18 cellular contexts compared by ENCODE assay signal in the genomic region with DNA sequence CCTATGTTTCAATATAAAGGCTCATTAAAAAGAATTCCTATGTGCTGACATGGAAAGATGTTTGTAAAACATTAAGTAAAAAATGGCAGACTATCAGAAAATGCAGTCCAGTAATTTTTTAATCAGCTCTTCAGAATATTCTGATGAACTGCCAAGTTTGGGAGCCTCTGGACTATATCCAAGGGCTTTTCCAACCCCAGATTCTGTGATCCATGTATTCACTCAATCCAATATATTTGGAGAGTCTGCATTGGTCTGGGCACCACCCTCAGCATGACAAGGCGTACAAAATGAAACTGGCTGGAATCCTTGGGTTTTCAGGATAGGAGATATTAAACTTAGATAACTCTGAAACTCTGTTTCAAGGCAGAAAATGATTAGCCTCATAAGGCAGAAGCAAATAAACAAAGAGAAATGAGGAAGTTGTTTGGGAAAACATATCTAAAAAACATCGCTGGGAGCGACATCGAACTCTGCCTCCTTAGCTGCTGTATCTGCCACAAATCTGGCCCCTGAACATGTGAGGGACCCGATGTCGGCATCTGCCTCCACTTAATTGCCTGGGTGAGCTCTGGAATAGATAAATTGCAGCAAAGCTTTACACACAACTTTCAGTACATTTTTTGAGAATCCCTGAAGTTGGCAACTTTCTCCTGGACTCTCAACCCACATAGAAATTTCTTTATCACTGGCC. TPM values are rescaled to one million over a fixed set of nuclear protein-coding genes. Genes with fewer than 3 reads are reported as not detected.
A peak's percentile ranks its signal among the peaks of the same experiment; 100 is the strongest.
DNase-seq lines count a peak whose midpoint lies in the region; ATAC-seq and TF ChIP-seq lines count a peak whose summit lies in the region.
"Had no signal": no experiment of that assay in that cellular context is flagged by ENCODE, and none has a peak within 500 bp of the region (broad histone marks: within the 10 kb centered on the region; RNA-seq: fewer than 3 reads in every experiment).

No MANE protein-coding gene starts in this region.

- peak in 1 of 2 donors; percentile 68 for TF ChIP-seq POLR2A in adrenal gland (IDR thresholded peaks at IDR 0.05)

- peak overlapping the region; percentile 16 for H3K4me2 ChIP-seq in hepatocyte

- 31 to 50% (median 36%) methylated on average over 6 of the region's 6 CpGs for WGBS in adrenal gland, 4 donors
- 72% methylated on average over 6 of the region's 6 CpGs for WGBS in hepatocyte (ENCODE audit: low lambda C conversion rate, missing lambda C conversion rate)

- H3K36me3 ChIP-seq in adrenal gland (replicated peaks in 1 of 2) = no peaks in the 10 kb centered on the region
- no peaks in the 10 kb centered on the region for H3K36me3 ChIP-seq in hepatocyte (replicated peaks; ENCODE audit: insufficient read depth, low read depth)
- no peaks in the 10 kb centered on the region for H3K36me3 ChIP-seq in thoracic aorta

- H3K4me3 Mint-ChIP-seq in activated naive CD8-positive, alpha-beta T cell treated with anti-CD3 and anti-CD28 coated beads, Interleukin-2, amount 50 U/mL, for 24 hours = no peak overlapping the region
- no peak overlapping the region for H3K4me3 Mint-ChIP-seq in natural killer cell
- H3K4me3 Mint-ChIP-seq: activated CD4-positive, alpha-beta memory T cell treated with anti-CD3 and anti-CD28 coated beads, Interleukin-2, amount 10 ng/mL, durations not matched to agents 7 days and 5 days; IgD-negative memory B cell; natural killer cell treated with Interleukin-12 subunit alpha and Interleukin-12 subunit beta and Interleukin-15 and Interleukin-18, amount 100 ng/mL, for 72 hours had no signal

- H3K4me1 Mint-ChIP-seq in activated naive CD8-positive, alpha-beta T cell treated with anti-CD3 and anti-CD28 coated beads, Interleukin-2, amount 50 U/mL, for 24 hours = no peaks in the 10 kb centered on the region
- no peaks in the 10 kb centered on the region for H3K4me1 Mint-ChIP-seq in natural killer cell

- peak; percentile 35 for DNase-seq in NCI-H2029 treated with DMSO at 0.1 percent for 48 hours (lab: John Stamatoyannopoulos, UW)
- no peak for DNase-seq in NCI-H2029 (lab: John Stamatoyannopoulos, UW)
- peak; percentile 38 to 75 (median 62) for DNase-seq in adrenal gland
- no peak for DNase-seq in hepatocyte (ENCODE audit: low spot score)
- DNase-seq in thoracic aorta (ENCODE audit: low spot score) = no peak
- DNase-seq in activated CD8-positive, alpha-beta memory T cell treated with anti-CD3 and anti-CD28 coated beads, Interleukin-2, amount 50 U/mL, for 48 hours = no peak
- no peak for DNase-seq in activated naive CD8-positive, alpha-beta T cell treated with anti-CD3 and anti-CD28 coated beads, Interleukin-2, amount 50 U/mL, for 24 hours
- DNase-seq in natural killer cell = no peak
- DNase-seq: activated CD4-positive, alpha-beta memory T cell treated with anti-CD3 and anti-CD28 coated beads, Interleukin-2, amount 10 ng/mL, durations not matched to agents 7 days and 5 days; anterior cingulate cortex; left cardiac atrium; NCI-H1694 treated with DMSO at 0.1 percent for 48 hours; stimulated activated naive CD4-positive, alpha-beta T cell treated with Interleukin-2 at 50 U/mL for 16 hours had no signal

- H3K4me3 ChIP-seq in adrenal gland = peak overlapping the region in 1 of 4 donors; percentile 48
- H3K4me3 ChIP-seq in hepatocyte = no peak overlapping the region
- H3K4me3 ChIP-seq in thoracic aorta = peak overlapping the region; percentile 37

- no peak overlapping the region for H2AFZ ChIP-seq in hepatocyte

- H3K9me3 ChIP-seq in adrenal gland (replicated peaks in 1 of 3) = no peaks in the 10 kb centered on the region
- H3K9me3 ChIP-seq in hepatocyte (ENCODE audit: low read depth) = no peaks in the 10 kb centered on the region
- no peaks in the 10 kb centered on the region for H3K9me3 ChIP-seq in thoracic aorta

- no peak overlapping the region for H3K27ac Mint-ChIP-seq in activated naive CD8-positive, alpha-beta T cell treated with anti-CD3 and anti-CD28 coated beads, Interleukin-2, amount 50 U/mL, for 24 hours
- no peak overlapping the region for H3K27ac Mint-ChIP-seq in natural killer cell
- H3K27ac Mint-ChIP-seq: activated CD4-positive, alpha-beta memory T cell treated with anti-CD3 and anti-CD28 coated beads, Interleukin-2, amount 10 ng/mL, durations not matched to agents 7 days and 5 days; activated T-helper 2 cell treated with anti-CD3 and anti-CD28 coated beads, Interferon-gamma antibody, Interleukin-2, Interleukin-4, amounts not matched to agents 10 μg/mL and 5 μg/mL and 100 μg/mL, durations not matched to agents 14 hours and 24 hours and 36 hours; IgD-negative memory B cell; natural killer cell treated with Interleukin-12 subunit alpha and Interleukin-12 subunit beta and Interleukin-15 and Interleukin-18, amount 100 ng/mL, for 72 hours had no signal

- H3K27me3 Mint-ChIP-seq in activated naive CD8-positive, alpha-beta T cell treated with anti-CD3 and anti-CD28 coated beads, Interleukin-2, amount 50 U/mL, for 24 hours = peaks cover 28% of the 10 kb centered on the region
- H3K27me3 Mint-ChIP-seq in natural killer cell (ENCODE audit: low read depth in 2 of 2) = peaks cover 19 to 44% of the 10 kb centered on the region in 2 donors

- H3K79me2 ChIP-seq in hepatocyte = no peaks in the 10 kb centered on the region

- no peaks in the 10 kb centered on the region for H3K9me2 ChIP-seq in hepatocyte (replicated peaks; ENCODE audit: insufficient read depth)

- no peaks in the 10 kb centered on the region for H3K36me3 Mint-ChIP-seq in activated naive CD8-positive, alpha-beta T cell treated with anti-CD3 and anti-CD28 coated beads, Interleukin-2, amount 50 U/mL, for 24 hours (ENCODE audit: low read depth)
- H3K36me3 Mint-ChIP-seq in natural killer cell = no peaks in the 10 kb centered on the region
- H3K36me3 Mint-ChIP-seq: natural killer cell treated with Interleukin-12 subunit alpha and Interleukin-12 subunit beta and Interleukin-15 and Interleukin-18, amount 100 ng/mL, for 72 hours had no signal

- H3K27me3 ChIP-seq in adrenal gland = no peaks in the 10 kb centered on the region
- no peaks in the 10 kb centered on the region for H3K27me3 ChIP-seq in hepatocyte
- H3K27me3 ChIP-seq in thoracic aorta (replicated peaks; ENCODE audit: insufficient read depth) = no peaks in the 10 kb centered on the region

- H3K27ac ChIP-seq in adrenal gland (peak overlapping the region; percentile 4 to 81 (median 76)), hepatocyte (peak overlapping the region; percentile 44), thoracic aorta (peak overlapping the region in 1 of 2 donors; percentile 30)

- H3K4me1 ChIP-seq in adrenal gland (replicated peaks in 1 of 2) (peaks cover 0 to 16% of the 10 kb centered on the region in 2 donors), hepatocyte (ENCODE audit: insufficient read depth) (no peaks in the 10 kb centered on the region), thoracic aorta (ENCODE audit: control insufficient read depth in 1 of 2, low read depth in 2 of 2) (peaks cover 3 to 24% of the 10 kb centered on the region in 2 donors)

- no peak for ATAC-seq in thoracic aorta (ENCODE audit: insufficient number of reproducible peaks, low FRiP score, low read depth)
- ATAC-seq in activated naive CD8-positive, alpha-beta T cell treated with anti-CD3 and anti-CD28 coated beads, Interleukin-2, amount 50 U/mL, for 24 hours = no peak
- no peak for ATAC-seq in natural killer cell
- ATAC-seq: natural killer cell treated with Interleukin-12 subunit alpha and Interleukin-12 subunit beta and Interleukin-15 and Interleukin-18, amount 100 ng/mL, for 72 hours; sciatic nerve had no signal

- intact Hi-C loops in adrenal gland (cut with DNase I) = no loop called here
- intact Hi-C loops in natural killer cell (cut with micrococcal nuclease) = no loop called here

- no peaks in the 10 kb centered on the region for H3K9me3 Mint-ChIP-seq in activated naive CD8-positive, alpha-beta T cell treated with anti-CD3 and anti-CD28 coated beads, Interleukin-2, amount 50 U/mL, for 24 hours
- H3K9me3 Mint-ChIP-seq in natural killer cell = no peaks in the 10 kb centered on the region
- H3K9me3 Mint-ChIP-seq: activated CD4-positive, alpha-beta memory T cell treated with anti-CD3 and anti-CD28 coated beads, Interleukin-2, amount 10 ng/mL, durations not matched to agents 7 days and 5 days; activated T-helper 2 cell treated with anti-CD3 and anti-CD28 coated beads, Interferon-gamma antibody, Interleukin-2, Interleukin-4, amounts not matched to agents 10 μg/mL and 5 μg/mL and 100 μg/mL, durations not matched to agents 14 hours and 24 hours and 36 hours; IgD-negative memory B cell; natural killer cell treated with Interleukin-12 subunit alpha and Interleukin-12 subunit beta and Interleukin-15 and Interleukin-18, amount 100 ng/mL, for 72 hours had no signal

- TF ChIP-seq CTCF in adrenal gland (IDR thresholded peaks at IDR 0.05) (no peak), hepatocyte (IDR thresholded peaks at IDR 0.05; ENCODE audit: poor library complexity) (no peak), thoracic aorta (IDR thresholded peaks at IDR 0.05) (no peak), natural killer cell (IDR thresholded peaks at IDR 0.05) (no peak)

- no peaks in the 10 kb centered on the region for H4K20me1 ChIP-seq in hepatocyte (ENCODE audit: insufficient read depth, poor library complexity, severe bottlenecking)

RNA-seq across cellular contexts. Expression of a gene that starts 14.4 kb away (rescaled TPM):
- total RNA-seq in adrenal gland (1 to 10 TPM in 2 of 8 donors, under 1 TPM in 6; 0.14 to 1.6 (median 0.85) TPM), hepatocyte (3.6 and 4.6 TPM in 2 replicates), thoracic aorta (not detected), natural killer cell (not detected)
- polyA plus RNA-seq in adrenal gland (1 to 10 TPM in 1 of 3 donors, under 1 TPM in 2; 0.81 to 1.5 (median 0.97) TPM), hepatocyte (3.7 and 3.9 TPM in 2 replicates)
- total RNA-seq: activated CD4-positive, alpha-beta memory T cell treated with anti-CD3 and anti-CD28 coated beads, Interleukin-2, amount 10 ng/mL, durations not matched to agents 7 days and 5 days; activated T-helper 2 cell treated with anti-CD3 and anti-CD28 coated beads, Interferon-gamma antibody, Interleukin-2, Interleukin-4, amounts not matched to agents 10 μg/mL and 5 μg/mL and 100 μg/mL, durations not matched to agents 14 hours and 24 hours and 36 hours; H1; natural killer cell treated with Interleukin-12 subunit alpha and Interleukin-12 subunit beta and Interleukin-15 and Interleukin-18, amount 100 ng/mL, for 72 hours; sciatic nerve had no signal
- polyA plus RNA-seq: H1 had no signal

RNA-seq across cellular contexts. Expression of a gene that starts 30.4 kb away (rescaled TPM):
- total RNA-seq in adrenal gland (100 to 1,000 TPM in 1 of 8 donors, 10 to 100 TPM in 7; 28.3 to 228 (median 49.0) TPM), hepatocyte (160 TPM in 2 replicates), thoracic aorta (10 to 100 TPM; 16.9 to 32.0 TPM), natural killer cell (10 to 100 TPM in 1 of 3 donors, 1 to 10 TPM in 2; 6.2 to 10.9 (median 8.1) TPM)
- polyA plus RNA-seq in adrenal gland (100 to 1,000 TPM in 1 of 3 donors, 10 to 100 TPM in 1, 1 to 10 TPM in 1; 7.2 to 124 (median 13.4) TPM), hepatocyte (33.7 and 45.7 TPM in 2 replicates)

Comparison
In these comparisons a context has a peak if more than half of its experiments do, and no peak if none do; other contexts are left out.
1. DNase-seq: peak in NCI-H2029 treated with DMSO at 0.1 percent for 48 hours (single experiment) and adrenal gland (7 of 7); none in NCI-H2029 (single experiment), hepatocyte (single experiment), thoracic aorta (single experiment), activated CD8-positive, alpha-beta memory T cell treated with anti-CD3 and anti-CD28 coated beads, Interleukin-2, amount 50 U/mL, for 48 hours (single experiment), activated naive CD8-positive, alpha-beta T cell treated with anti-CD3 and anti-CD28 coated beads, Interleukin-2, amount 50 U/mL, for 24 hours (single experiment) and natural killer cell (single experiment).